8 cellular contexts compared by ENCODE assay signal in the genomic region with DNA sequence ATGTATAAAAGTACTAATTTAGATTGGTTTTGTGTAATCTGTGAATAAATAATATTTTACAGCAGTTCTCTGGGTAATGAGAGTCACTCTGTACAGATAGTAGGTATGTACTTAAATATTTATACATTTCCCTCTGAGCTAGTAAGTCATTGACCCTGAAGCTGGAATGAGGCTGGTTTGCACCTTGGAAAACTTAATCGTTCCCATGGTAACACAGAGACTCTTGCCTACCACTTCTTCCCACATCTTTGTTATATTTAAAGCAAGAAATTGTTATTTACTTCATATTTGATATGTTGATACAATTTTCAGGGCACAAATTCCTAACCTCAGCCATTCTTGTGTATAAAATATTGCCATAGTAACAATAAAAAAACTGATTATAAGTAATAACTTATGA.
"Had no signal": no experiment of that assay in that cellular context is flagged by ENCODE, and none has a peak within 500 bp of the region (broad histone marks: within the 10 kb centered on the region; RNA-seq: fewer than 3 reads in every experiment).

No MANE protein-coding gene starts in this region.

- H2AFZ ChIP-seq: GM23248 had no signal

- H3K4me3 ChIP-seq: GM23248, HAP-1 had no signal

- H3K9me3 ChIP-seq: HAP-1 had no signal

- H3K27ac ChIP-seq: GM23248, HL-60 had no signal

- DNase-seq: GM23248, GOT3, H7, HFFc6 had no signal

- H3K9ac ChIP-seq: GM23248 had no signal

- FAIRE-seq: HepG2 had no signal

- ATAC-seq: HCT116, HepG2 had no signal
